ENCODE assay signal across 13 cellular contexts in genomic region chr6:17971128-17972073, GRCh38. TPM values are rescaled to one million over a fixed set of nuclear protein-coding genes. Genes with fewer than 3 reads are reported as not detected.
DNase-seq lines count a peak whose midpoint lies in the region; ATAC-seq and TF ChIP-seq lines count a peak whose summit lies in the region.
"Had no signal": no experiment of that assay in that cellular context is flagged by ENCODE, and none has a peak within 500 bp of the region (broad histone marks: within the 10 kb centered on the region; RNA-seq: fewer than 3 reads in every experiment).

No MANE protein-coding gene starts in this region.

- no peak overlapping the region for H3K27ac ChIP-seq in HEK293 (ENCODE audit: extremely low read depth, low read depth, low read length)
- H3K27ac ChIP-seq in VCaP = peak overlapping the region; percentile 33; the same call in 1 of the 2 replicates
- peak overlapping the region; percentile 64 for H3K27ac ChIP-seq in smooth muscle cell (ENCODE audit: low read depth)
- H3K27ac ChIP-seq: HL-60 had no signal

- CTCF ChIA-PET in HEK293 (lab: Yijun Ruan, JAX) = interaction anchor here (0.6 to 2.0 kb wide), 4 partner anchors 9 to 1100 kb away, joined by 3 to 5 read pairs (median 4); partner anchors contain the start of gene NHLRC1

- peaks cover 86% of the 10 kb centered on the region for H4K20me1 ChIP-seq in smooth muscle cell (ENCODE audit: low read depth)

- peaks cover 6% of the 10 kb centered on the region for H3K9me3 Mint-ChIP-seq in nephron progenitor cell

- TF ChIP-seq CTCF in HEK293 (tag by site-specific recombination; IDR thresholded peaks at IDR 0.05) (no peak), VCaP (conservative IDR thresholded peaks at IDR 0.05) (no peak), fibroblast of pulmonary artery (IDR thresholded peaks at IDR 0.05; ENCODE audit: low read length, missing control alignments) (no peak), smooth muscle cell (IDR thresholded peaks at IDR 0.05; ENCODE audit: borderline replicate concordance, insufficient read depth, poor library complexity, severe bottlenecking) (no peak), nephron progenitor cell (IDR thresholded peaks at IDR 0.05) (no peak)

- peak; percentile 89 for DNase-seq in fibroblast of pulmonary artery (ENCODE audit: low read depth)
- no peak for DNase-seq in smooth muscle cell (lab: John Stamatoyannopoulos, UW; ENCODE audit: unreplicated experiment)
- DNase-seq in nephron progenitor cell = no peak
- no peak for DNase-seq in activated T-cell treated with anti-CD3 and anti-CD28 coated beads, Interleukin-2, amount 50 U/mL, for 48 hours
- DNase-seq in activated CD8-positive, alpha-beta memory T cell treated with anti-CD3 and anti-CD28 coated beads for 24 hours = no peak
- DNase-seq: activated CD4-positive, alpha-beta T cell treated with anti-CD3 and anti-CD28 coated beads, Interleukin-2, amount 50 U/mL, for 4 hours; NCI-H2029 treated with DMSO at 0.1 percent for 48 hours; RPMI8226; stimulated activated naive CD4-positive, alpha-beta T cell had no signal

- peaks cover 26% of the 10 kb centered on the region for H3K4me1 Mint-ChIP-seq in nephron progenitor cell

- no peak overlapping the region for H3K27ac Mint-ChIP-seq in nephron progenitor cell

- no peaks in the 10 kb centered on the region for H3K36me3 ChIP-seq in HEK293 (ENCODE audit: control insufficient read depth in 2 of 2, insufficient read depth in 1 of 2, low read length in 2 of 2)
- no peaks in the 10 kb centered on the region for H3K36me3 ChIP-seq in smooth muscle cell (ENCODE audit: low read depth)

- H3K4me2 ChIP-seq in smooth muscle cell = peak overlapping the region; percentile 80

- peaks cover 22% of the 10 kb centered on the region for H3F3A ChIP-seq in smooth muscle cell (ENCODE audit: low read depth)

- no peak overlapping the region for H3K9ac ChIP-seq in smooth muscle cell (ENCODE audit: low read depth)

- H3K36me3 Mint-ChIP-seq in nephron progenitor cell (ENCODE audit: low read depth) = peaks cover 8% of the 10 kb centered on the region

- no peak for ATAC-seq in GM21717 (IDR thresholded peaks at IDR 0.05; ENCODE audit: unreplicated experiment)

- H3K4me3 ChIP-seq in HEK293 (ENCODE audit: low read depth, low read length) (no peak overlapping the region), fibroblast of pulmonary artery (replicated peaks; ENCODE audit: low read depth, low read length) (no peak overlapping the region), smooth muscle cell (no peak overlapping the region)

- H2AFZ ChIP-seq in smooth muscle cell (ENCODE audit: low read depth) = no peak overlapping the region

- H3K9me3 ChIP-seq in HEK293 (ENCODE audit: control insufficient read depth, insufficient read depth, low read depth, low read length) (no peaks in the 10 kb centered on the region), smooth muscle cell (replicated peaks; ENCODE audit: low read depth) (no peaks in the 10 kb centered on the region)

- POLR2A ChIA-PET in HEK293 (lab: Yijun Ruan, JAX) = no interaction called here

- no peak overlapping the region for H3K4me3 Mint-ChIP-seq in nephron progenitor cell

- H3K79me2 ChIP-seq in smooth muscle cell (ENCODE audit: low read depth) = peaks cover 61% of the 10 kb centered on the region

- WGBS in smooth muscle cell (ENCODE audit: low lambda C conversion rate) = 49% methylated on average over 7 of the region's 7 CpGs

- no peaks in the 10 kb centered on the region for H3K27me3 Mint-ChIP-seq in nephron progenitor cell (ENCODE audit: low read depth, poor library complexity)

- H3K4me1 ChIP-seq in HEK293 (ENCODE audit: control insufficient read depth, insufficient read depth, low read length) (peaks cover 25% of the 10 kb centered on the region), smooth muscle cell (ENCODE audit: low read depth) (peaks cover 28% of the 10 kb centered on the region)

- H3K27me3 ChIP-seq in smooth muscle cell (ENCODE audit: low read depth) = no peaks in the 10 kb centered on the region

TF ChIP-seq in HEK293, 187 proteins besides CTCF, POLR2A, EP300 and RAD21 (continues in another document):
- TF ChIP-seq HIC1 (tag by site-specific recombination; IDR thresholded peaks at IDR 0.05) = peak; percentile 27; the same call in 1 of the 2 replicates
- peak; percentile 49; the same call in 1 of the 2 replicates for TF ChIP-seq KLF1 (tag by site-specific recombination; IDR thresholded peaks at IDR 0.05)
- peak; percentile 53 for TF ChIP-seq PRDM6 (tag by site-specific recombination; IDR thresholded peaks at IDR 0.05)
- 0 out of 2 replicates have a peak, but pooled peaks have one; percentile 22 for TF ChIP-seq SP7 (tag by site-specific recombination; IDR thresholded peaks at IDR 0.05)
- TF ChIP-seq ZNF184 (tag by site-specific recombination; IDR thresholded peaks at IDR 0.05) = peak; percentile 67; the same call in 1 of the 2 replicates
- no peak for TF ChIP-seq TSHZ1 (tag by site-specific recombination; IDR thresholded peaks at IDR 0.05; ENCODE audit: borderline replicate concordance)
- TF ChIP-seq EGR2 (tag by site-specific recombination; IDR thresholded peaks at IDR 0.05; ENCODE audit: low read depth) = 0 out of 2 replicates have a peak, but pooled peaks have one; percentile 11
- TF ChIP-seq ZNF146 (tag by site-specific recombination; IDR thresholded peaks at IDR 0.05) = no peak

RNA-seq across cellular contexts. Expression of gene KIF13A, which starts 16.0 kb away (rescaled TPM):
- total RNA-seq in smooth muscle cell = 28.4 and 31.9 TPM in 2 replicates
- polyA plus RNA-seq in smooth muscle cell = 10.4 and 15.9 TPM in 2 replicates
